Comparison of ENCODE assay signal across 15 cellular contexts in genomic region chr20:9323622-9324021, GRCh38.
A peak's percentile ranks its signal among the peaks of the same experiment; 100 is the strongest.
DNase-seq lines count a peak whose midpoint lies in the region; ATAC-seq, FAIRE-seq and TF ChIP-seq lines count a peak whose summit lies in the region.
"Had no signal": no experiment of that assay in that cellular context is flagged by ENCODE, and none has a peak within 500 bp of the region (broad histone marks: within the 10 kb centered on the region; RNA-seq: fewer than 3 reads in every experiment).

No MANE protein-coding gene starts in this region.

- no peak for ATAC-seq in HG02884 (IDR thresholded peaks at IDR 0.05; ENCODE audit: unreplicated experiment)

- peaks cover 11% of the 10 kb centered on the region for H3K4me1 ChIP-seq in A673 (ENCODE audit: insufficient read depth, low read length, poor library complexity, severe bottlenecking)
- H3K4me1 ChIP-seq in small intestine (ENCODE audit: control insufficient read depth in 2 of 2, insufficient read depth in 1 of 2, low read depth in 1 of 2, low read length in 1 of 2) = no peaks in the 10 kb centered on the region

- no peak overlapping the region for H3K4me3 ChIP-seq in A673 (ENCODE audit: low read depth, low read length, poor library complexity, severe bottlenecking)
- H3K4me3 ChIP-seq in small intestine (ENCODE audit: low read depth in 1 of 2, low read length in 2 of 2) = no peak overlapping the region

- intact Hi-C loops in A673 (cut with micrococcal nuclease; ENCODE audit: unreplicated experiment) = no loop called here

- POLR2A ChIA-PET in A673 (lab: Charles Lee; ENCODE audit: low non-redundant PET) = no interaction called here

- 71 to 76% (median 75%) methylated on average over 4 of the region's 4 CpGs for WGBS in small intestine, 3 donors

- peak; percentile 27 for DNase-seq in A673 (ENCODE audit: low spot score)
- DNase-seq in RKO (ENCODE audit: low spot score) = peak; percentile 31
- peak; percentile 20 for DNase-seq in glomerular visceral epithelial cell (ENCODE audit: extremely low spot score)
- DNase-seq in GM10266 (ENCODE audit: extremely low spot score) = no peak
- DNase-seq in small intestine = no peak
- DNase-seq in NCI-H2196 treated with DMSO at 0.1 percent for 48 hours (lab: John Stamatoyannopoulos, UW; ENCODE audit: unreplicated experiment) = no peak
- DNase-seq: activated T-cell treated with anti-CD3 and anti-CD28 coated beads, Interleukin-2, amount 50 U/mL, for 1 hour; DMS153; immature natural killer cell; NCI-H1417; SHP77 treated with DMSO at 0.1 percent for 48 hours; stimulated activated CD8-positive, alpha-beta memory T cell treated with anti-CD3 and anti-CD28 coated beads, Interleukin-4, amount 100 ng/mL, for 48 hours had no signal

- BruUV-seq in A673 (replicated peaks; lab: Mats Ljungman, UMichigan) = no TSS peak

- no peak overlapping the region for H3K27ac ChIP-seq in A673 (ENCODE audit: low read depth, low read length, poor library complexity, severe bottlenecking)
- H3K27ac ChIP-seq in small intestine (ENCODE audit: low read depth in 1 of 2, low read length in 1 of 2) = no peak overlapping the region

- CTCF ChIA-PET in A673 (lab: Charles Lee) = interaction anchor here (0.6 kb wide), 1 partner anchor 69 kb away, joined by 3 read pairs; no protein-coding TSS in a partner anchor

- no peaks in the 10 kb centered on the region for H3K27me3 ChIP-seq in A673 (replicated peaks; ENCODE audit: insufficient read depth, low read depth, low read length, poor library complexity)
- no peaks in the 10 kb centered on the region for H3K27me3 ChIP-seq in small intestine (ENCODE audit: control insufficient read depth in 2 of 2, insufficient read depth in 2 of 2, low read length in 2 of 2)

- H3K9me3 ChIP-seq in A673 (ENCODE audit: low read depth, low read length, poor library complexity, severe bottlenecking) = no peaks in the 10 kb centered on the region
- no peaks in the 10 kb centered on the region for H3K9me3 ChIP-seq in small intestine (ENCODE audit: control insufficient read depth, low read depth)

- TF ChIP-seq CTCF in A673 (conservative IDR thresholded peaks at IDR 0.05; ENCODE audit: low read depth, low read length) (peak; percentile 50), GM12872 (IDR thresholded peaks at IDR 0.05; ENCODE audit: insufficient read depth, low read depth, low read length) (peak; percentile 67), GM10266 (IDR thresholded peaks at IDR 0.05; ENCODE audit: control insufficient read depth, insufficient read depth, low read depth, missing control alignments) (no peak)

- H3K36me3 ChIP-seq in A673 (ENCODE audit: insufficient read depth, low read length, poor library complexity, severe bottlenecking) (no peaks in the 10 kb centered on the region), small intestine (ENCODE audit: control insufficient read depth in 2 of 2, insufficient read depth in 2 of 2, low read length in 2 of 2) (no peaks in the 10 kb centered on the region)

- no peak for FAIRE-seq in small intestine (lab: Jason Lieb, UNC)
- FAIRE-seq: colon had no signal

Comparison
In these comparisons a context has a peak if more than half of its experiments do, and no peak if none do; other contexts are left out.
1. DNase-seq: peak in A673 (single experiment), RKO (single experiment) and glomerular visceral epithelial cell (single experiment); none in GM10266 (single experiment), small intestine (single experiment) and NCI-H2196 treated with DMSO at 0.1 percent for 48 hours (single experiment).